9 cellular contexts compared by ENCODE assay signal in genomic region chr14:32998433-32998832, GRCh38. TPM values are rescaled to one million over a fixed set of nuclear protein-coding genes. Genes with fewer than 3 reads are reported as not detected.
A peak's percentile ranks its signal among the peaks of the same experiment; 100 is the strongest.
DNase-seq lines count a peak whose midpoint lies in the region; ATAC-seq and TF ChIP-seq lines count a peak whose summit lies in the region.
"Had no signal": no experiment of that assay in that cellular context is flagged by ENCODE, and none has a peak within 500 bp of the region (broad histone marks: within the 10 kb centered on the region; RNA-seq: fewer than 3 reads in every experiment).

No MANE protein-coding gene starts in this region.

- DNase-seq in COR-L47 (lab: John Stamatoyannopoulos, UW) (peak; percentile 12), KBM-7 (peak; percentile 5), choroid plexus epithelial cell (ENCODE audit: low read depth) (peak; percentile 63), myocyte (ENCODE audit: low read depth) (peak; percentile 29), glutamatergic neuron (no peak)
- DNase-seq in activated T-cell treated with anti-CD3 and anti-CD28 coated beads, Interleukin-2, amount 50 U/mL, for 24 hours = no peak
- DNase-seq: hippocampal formation had no signal

- TF ChIP-seq CTCF in choroid plexus epithelial cell (conservative IDR thresholded peaks at IDR 0.05; ENCODE audit: low read depth, low read length) = peak; percentile 79
- TF ChIP-seq CTCF in glutamatergic neuron (IDR thresholded peaks at IDR 0.05; ENCODE audit: partially characterized antibody, unreplicated experiment) = no peak

- ATAC-seq in HG03095 (IDR thresholded peaks at IDR 0.05; ENCODE audit: unreplicated experiment) (no peak), HG02588 (IDR thresholded peaks at IDR 0.05; ENCODE audit: unreplicated experiment) (no peak)

- H3K36me3 Mint-ChIP-seq in glutamatergic neuron (ENCODE audit: unreplicated experiment) = peaks cover 24% of the 10 kb centered on the region
- no peaks in the 10 kb centered on the region for H3K36me3 Mint-ChIP-seq in activated T-cell treated with anti-CD3 and anti-CD28 coated beads, Interleukin-2, amount 50 U/mL, for 24 hours (ENCODE audit: low read depth)

- peaks cover 5% of the 10 kb centered on the region for H3K9me3 Mint-ChIP-seq in glutamatergic neuron (ENCODE audit: unreplicated experiment)
- peaks cover 10% of the 10 kb centered on the region for H3K9me3 Mint-ChIP-seq in activated T-cell treated with anti-CD3 and anti-CD28 coated beads, Interleukin-2, amount 50 U/mL, for 24 hours

- H3K4me3 Mint-ChIP-seq in glutamatergic neuron (ENCODE audit: unreplicated experiment) = no peak overlapping the region
- no peak overlapping the region for H3K4me3 Mint-ChIP-seq in activated T-cell treated with anti-CD3 and anti-CD28 coated beads, Interleukin-2, amount 50 U/mL, for 24 hours

- no peak overlapping the region for H3K4me3 ChIP-seq in choroid plexus epithelial cell (ENCODE audit: low read depth, low read length)

- no peaks in the 10 kb centered on the region for H3K27me3 Mint-ChIP-seq in glutamatergic neuron (ENCODE audit: unreplicated experiment)
- no peaks in the 10 kb centered on the region for H3K27me3 Mint-ChIP-seq in activated T-cell treated with anti-CD3 and anti-CD28 coated beads, Interleukin-2, amount 50 U/mL, for 24 hours

- no peaks in the 10 kb centered on the region for H3K4me1 Mint-ChIP-seq in glutamatergic neuron (ENCODE audit: low read depth, unreplicated experiment)
- no peaks in the 10 kb centered on the region for H3K4me1 Mint-ChIP-seq in activated T-cell treated with anti-CD3 and anti-CD28 coated beads, Interleukin-2, amount 50 U/mL, for 24 hours (ENCODE audit: low read depth)

- in situ Hi-C loops in KBM-7 (cut with MboI; ENCODE audit: low pct_unique_long_range_greater_than_20kb, low sequenced_read_pairs) = no loop called here

- no peak overlapping the region for H3K27ac Mint-ChIP-seq in glutamatergic neuron (ENCODE audit: unreplicated experiment)
- no peak overlapping the region for H3K27ac Mint-ChIP-seq in activated T-cell treated with anti-CD3 and anti-CD28 coated beads, Interleukin-2, amount 50 U/mL, for 24 hours

RNA-seq across cellular contexts. Expression of gene NPAS3, which starts 59.8 kb away (rescaled TPM):
- 0.10 and 0.19 TPM in 2 replicates for total RNA-seq in myocyte
- 0.67 TPM for polyA plus RNA-seq in myocyte (2012)
- total RNA-seq in glutamatergic neuron (ENCODE audit: unreplicated experiment) = 2.4 TPM

Comparison
In these comparisons a context has a peak if more than half of its experiments do, and no peak if none do; other contexts are left out.
1. DNase-seq: peak in COR-L47 (single experiment), KBM-7 (single experiment), choroid plexus epithelial cell (single experiment) and myocyte (single experiment); none in glutamatergic neuron (single experiment) and activated T-cell treated with anti-CD3 and anti-CD28 coated beads, Interleukin-2, amount 50 U/mL, for 24 hours (single experiment).